In the genomic region with DNA sequence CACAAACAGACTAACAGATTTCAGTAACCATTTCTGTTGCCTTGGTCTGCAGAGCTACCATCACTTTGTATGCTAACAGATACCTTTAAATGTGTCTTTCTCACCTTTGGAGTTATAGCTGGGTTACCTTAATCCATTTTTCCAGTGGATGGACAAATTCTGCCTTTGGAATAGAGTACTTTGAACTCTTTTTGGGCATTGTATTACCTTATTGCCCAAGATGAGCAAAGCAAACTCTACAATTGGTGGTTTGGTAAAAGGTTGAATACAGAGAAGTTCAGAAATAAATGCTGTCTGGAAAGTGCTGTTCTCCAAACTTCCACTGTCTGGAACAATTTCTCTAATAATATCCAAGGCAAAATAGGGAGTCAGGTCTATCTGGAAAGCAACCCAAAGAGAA, we compare ENCODE assay signal across 23 cellular contexts.
"Had no signal": no experiment of that assay in that cellular context is flagged by ENCODE, and none has a peak within 500 bp of the region (broad histone marks: within the 10 kb centered on the region; RNA-seq: fewer than 3 reads in every experiment).

No MANE protein-coding gene starts in this region.

- H3K4me1 ChIP-seq: Peyer's patch, SJSA1 had no signal

- H3K4me3 Mint-ChIP-seq: activated CD4-positive, alpha-beta T cell treated with anti-CD3 and anti-CD28 coated beads for 36 hours; activated CD8-positive, alpha-beta T cell treated with anti-CD3 and anti-CD28 coated beads for 36 hours; activated naive CD4-positive, alpha-beta T cell treated with anti-CD3 and anti-CD28 coated beads, Interleukin-2, amount 10 ng/mL, durations not matched to agents 7 days and 5 days; activated naive CD8-positive, alpha-beta T cell treated with anti-CD3 and anti-CD28 coated beads for 36 hours; activated T-cell treated with anti-CD3 and anti-CD28 coated beads, Interleukin-2, amount 50 U/mL, for 72 hours; T-cell had no signal

- DNase-seq: activated CD4-positive, alpha-beta T cell treated with anti-CD3 and anti-CD28 coated beads for 36 hours; activated CD8-positive, alpha-beta memory T cell treated with anti-CD3 and anti-CD28 coated beads, Interleukin-2, amount 50 U/mL, for 4 hours; activated CD8-positive, alpha-beta T cell treated with anti-CD3 and anti-CD28 coated beads for 36 hours; activated gamma-delta T cell treated with Interleukin-2 at 50 U/mL for 16 hours; activated naive CD4-positive, alpha-beta T cell treated with anti-CD3 and anti-CD28 coated beads, Interleukin-2, amount 10 ng/mL, durations not matched to agents 7 days and 5 days; activated naive CD8-positive, alpha-beta T cell treated with anti-CD3 and anti-CD28 coated beads for 36 hours; activated T-cell treated with anti-CD3 and anti-CD28 coated beads, Interleukin-2, amount 50 U/mL, for 72 hours; anterior cingulate cortex; cerebellar nuclear complex; Karpas-422; NCI-H1048; NCI-H187 treated with DMSO at 0.1 percent for 48 hours; NCI-H2081 treated with DMSO at 0.1 percent for 48 hours; NCI-H510A treated with DMSO at 0.1 percent for 48 hours; NK-92 treated with Interleukin-12 subunit alpha and Interleukin-12 subunit beta, amount 100 ng/mL, for 24 hours; Peyer's patch; Right ventricle myocardium superior; T-cell; WERI-Rb-1 had no signal

- H3K4me1 Mint-ChIP-seq: activated CD4-positive, alpha-beta T cell treated with anti-CD3 and anti-CD28 coated beads for 36 hours; activated naive CD4-positive, alpha-beta T cell treated with anti-CD3 and anti-CD28 coated beads, Interleukin-2, amount 10 ng/mL, durations not matched to agents 7 days and 5 days; activated naive CD8-positive, alpha-beta T cell treated with anti-CD3 and anti-CD28 coated beads for 36 hours; T-cell had no signal

- H3K27me3 ChIP-seq: Peyer's patch, SJSA1 had no signal

- H3K27me3 Mint-ChIP-seq: activated naive CD4-positive, alpha-beta T cell treated with anti-CD3 and anti-CD28 coated beads, Interleukin-2, amount 10 ng/mL, durations not matched to agents 7 days and 5 days had no signal

- H3K27ac Mint-ChIP-seq: activated CD4-positive, alpha-beta T cell treated with anti-CD3 and anti-CD28 coated beads for 36 hours; activated CD8-positive, alpha-beta T cell treated with anti-CD3 and anti-CD28 coated beads for 36 hours; activated naive CD4-positive, alpha-beta T cell treated with anti-CD3 and anti-CD28 coated beads, Interleukin-2, amount 10 ng/mL, durations not matched to agents 7 days and 5 days; activated naive CD8-positive, alpha-beta T cell treated with anti-CD3 and anti-CD28 coated beads for 36 hours; activated T-cell treated with anti-CD3 and anti-CD28 coated beads, Interleukin-2, amount 50 U/mL, for 72 hours; activated T-helper 2 cell treated with anti-CD3 and anti-CD28 coated beads, Interferon-gamma antibody, Interleukin-2, Interleukin-4, amounts not matched to agents 10 μg/mL and 5 μg/mL and 100 μg/mL, durations not matched to agents 14 hours and 24 hours and 36 hours; T-cell had no signal

- H3K4me3 ChIP-seq: K562, Peyer's patch, SJSA1 had no signal

- H3K9me3 ChIP-seq: Peyer's patch, SJSA1 had no signal

- H3K36me3 ChIP-seq: Peyer's patch, SJSA1, WERI-Rb-1 had no signal

- H3K36me3 Mint-ChIP-seq: activated naive CD4-positive, alpha-beta T cell treated with anti-CD3 and anti-CD28 coated beads, Interleukin-2, amount 10 ng/mL, durations not matched to agents 7 days and 5 days; activated naive CD8-positive, alpha-beta T cell treated with anti-CD3 and anti-CD28 coated beads for 36 hours; T-cell had no signal

- H3K27ac ChIP-seq: Peyer's patch, RWPE1, SJSA1, WERI-Rb-1 had no signal

- H3K9me3 Mint-ChIP-seq: activated CD8-positive, alpha-beta T cell treated with anti-CD3 and anti-CD28 coated beads for 36 hours; activated naive CD4-positive, alpha-beta T cell treated with anti-CD3 and anti-CD28 coated beads, Interleukin-2, amount 10 ng/mL, durations not matched to agents 7 days and 5 days; activated naive CD8-positive, alpha-beta T cell treated with anti-CD3 and anti-CD28 coated beads for 36 hours; activated T-cell treated with anti-CD3 and anti-CD28 coated beads, Interleukin-2, amount 50 U/mL, for 72 hours; activated T-helper 2 cell treated with anti-CD3 and anti-CD28 coated beads, Interferon-gamma antibody, Interleukin-2, Interleukin-4, amounts not matched to agents 10 μg/mL and 5 μg/mL and 100 μg/mL, durations not matched to agents 14 hours and 24 hours and 36 hours; T-cell had no signal
